ENCODE assay signal across 9 cellular contexts in the genomic region with DNA sequence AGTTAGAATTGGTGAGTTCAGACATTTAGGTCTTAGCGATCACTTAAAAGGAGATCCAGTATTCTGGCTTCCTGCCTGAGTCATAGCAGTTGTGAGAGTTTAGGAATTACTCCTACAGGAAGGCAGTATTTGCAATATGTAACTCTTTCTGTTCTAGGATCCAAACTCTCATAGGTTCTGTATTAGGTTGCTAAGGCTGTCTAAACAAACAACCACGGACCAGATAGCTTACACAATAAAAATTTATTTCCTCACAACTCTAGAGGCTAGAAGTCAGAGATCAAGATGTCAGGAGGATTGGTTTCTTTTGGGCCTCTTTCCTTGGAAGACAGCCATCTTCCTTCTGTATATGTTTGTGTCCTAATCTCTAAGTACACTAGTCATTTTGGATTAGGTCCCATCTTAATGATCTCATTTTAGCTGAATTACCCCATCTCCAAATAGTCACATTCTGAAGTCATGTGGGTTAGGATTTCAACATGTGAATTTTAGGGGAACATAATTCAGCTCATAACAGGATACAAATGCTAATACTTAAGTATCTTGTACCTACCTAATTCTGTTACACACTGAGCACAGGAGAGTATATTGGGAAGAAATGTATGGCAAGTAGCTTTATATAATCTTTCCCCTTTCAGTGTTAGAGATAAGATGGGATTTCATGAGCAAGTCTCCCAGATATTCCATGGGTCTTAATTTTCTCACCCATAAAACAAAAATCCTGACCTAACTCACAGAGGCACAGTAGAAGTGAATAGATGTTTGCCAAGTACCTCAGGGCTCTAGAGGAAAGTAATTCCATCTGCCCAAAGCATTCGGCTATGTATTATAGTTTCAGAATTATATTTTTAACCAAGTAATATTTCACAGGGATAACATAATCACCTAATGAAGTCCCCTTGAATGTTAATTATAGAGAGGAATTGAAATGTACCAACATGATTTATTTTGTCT.
A peak's percentile ranks its signal among the peaks of the same experiment; 100 is the strongest.
DNase-seq lines count a peak whose midpoint lies in the region; ATAC-seq lines count a peak whose summit lies in the region.
"Had no signal": no experiment of that assay in that cellular context is flagged by ENCODE, and none has a peak within 500 bp of the region (broad histone marks: within the 10 kb centered on the region; RNA-seq: fewer than 3 reads in every experiment).

No MANE protein-coding gene starts in this region.

- WGBS in right cardiac atrium = 44% methylated on average over 3 of the region's 3 CpGs

- ATAC-seq in HG03342 (IDR thresholded peaks at IDR 0.05; ENCODE audit: unreplicated experiment) = peak; percentile 42
- peak; percentile 89 to 92 for ATAC-seq in right cardiac atrium
- no peak for ATAC-seq in HG02588 (IDR thresholded peaks at IDR 0.05; ENCODE audit: unreplicated experiment)
- ATAC-seq in GM21390 (IDR thresholded peaks at IDR 0.05; ENCODE audit: unreplicated experiment) = no peak
- ATAC-seq in HG03460 (IDR thresholded peaks at IDR 0.05; ENCODE audit: unreplicated experiment) = no peak

- H3K27me3 ChIP-seq in right cardiac atrium (ENCODE audit: control insufficient read depth, insufficient read depth) (no peaks in the 10 kb centered on the region), subcutaneous abdominal adipose tissue (ENCODE audit: control insufficient read depth in 5 of 5, insufficient read depth in 4 of 5, low read length in 5 of 5) (no peaks in the 10 kb centered on the region)

- H3K9me3 ChIP-seq in right cardiac atrium (ENCODE audit: control insufficient read depth, low read length) (no peaks in the 10 kb centered on the region), subcutaneous abdominal adipose tissue (ENCODE audit: control insufficient read depth in 5 of 5, low read length in 5 of 5) (peaks cover 0 to 3% (median 3%) of the 10 kb centered on the region in 5 donors)

- no peaks in the 10 kb centered on the region for H3K36me3 ChIP-seq in subcutaneous abdominal adipose tissue (ENCODE audit: control insufficient read depth in 5 of 5, insufficient read depth in 5 of 5, low read length in 5 of 5)

- DNase-seq in astrocyte of the hippocampus (ENCODE audit: low read depth, low spot score) = peak; percentile 65
- no peak for DNase-seq in right cardiac atrium
- DNase-seq in effector CD4-positive, alpha-beta T cell = no peak
- DNase-seq: activated naive CD4-positive, alpha-beta T cell treated with anti-CD3 and anti-CD28 coated beads for 36 hours had no signal

- H3K4me3 ChIP-seq in right cardiac atrium (ENCODE audit: low read length) = no peak overlapping the region
- no peak overlapping the region for H3K4me3 ChIP-seq in subcutaneous abdominal adipose tissue (ENCODE audit: low read depth in 1 of 5, low read length in 5 of 5)

- no peaks in the 10 kb centered on the region for H3K4me1 ChIP-seq in right cardiac atrium (ENCODE audit: control insufficient read depth, insufficient read depth, low read length)
- H3K4me1 ChIP-seq in subcutaneous abdominal adipose tissue (ENCODE audit: control insufficient read depth in 5 of 5, insufficient read depth in 5 of 5, low read length in 5 of 5) = peaks cover 4 to 27% (median 19%) of the 10 kb centered on the region in 5 donors

- peak overlapping the region in 2 of 5 donors; percentile 10 to 52 for H3K9ac ChIP-seq in subcutaneous abdominal adipose tissue (ENCODE audit: low read length in 5 of 5)

- H3K27ac ChIP-seq in right cardiac atrium (ENCODE audit: low read length) (no peak overlapping the region), subcutaneous abdominal adipose tissue (ENCODE audit: low read depth, low read length) (peak overlapping the region; percentile 75)

- intact Hi-C loops in right cardiac atrium (cut with DNase I) = no loop called here

Comparison
In these comparisons a context has a peak if more than half of its experiments do, and no peak if none do; other contexts are left out.
1. ATAC-seq: peak in HG03342 (single experiment) and right cardiac atrium (2 of 2); none in HG02588 (single experiment), GM21390 (single experiment) and HG03460 (single experiment).